ENCODE assay signal across 8 cellular contexts in genomic region chr20:41003143-41003932, GRCh38. TPM values are rescaled to one million over a fixed set of nuclear protein-coding genes. Genes with fewer than 3 reads are reported as not detected.
DNase-seq lines count a peak whose midpoint lies in the region; ATAC-seq, FAIRE-seq and TF ChIP-seq lines count a peak whose summit lies in the region.

No MANE protein-coding gene starts in this region.

- H3K4me1 ChIP-seq in KMS-11 (ENCODE audit: low read depth, poor library complexity, severe bottlenecking) (peaks cover 45% of the 10 kb centered on the region), astrocyte (ENCODE audit: insufficient read depth, low read length) (peaks cover 43% of the 10 kb centered on the region)

- ATAC-seq in HG03378 (IDR thresholded peaks at IDR 0.05; ENCODE audit: unreplicated experiment) = no peak

- H3K4me1 Mint-ChIP-seq in astrocyte (ENCODE audit: low read depth, unreplicated experiment) = peaks cover 16% of the 10 kb centered on the region

- no peaks in the 10 kb centered on the region for H3K27me3 ChIP-seq in KMS-11 (ENCODE audit: insufficient read depth, low read depth)
- no peaks in the 10 kb centered on the region for H3K27me3 ChIP-seq in astrocyte (ENCODE audit: insufficient read depth, low read length)

- peak; percentile 69 for DNase-seq in DMS 273 (lab: John Stamatoyannopoulos, UW; ENCODE audit: unreplicated experiment)
- peak; percentile 51 for DNase-seq in T-helper 9 cell
- DNase-seq in astrocyte (ENCODE audit: low read depth) = peak; percentile 98
- DNase-seq in kidney glomerular epithelial cell (lab: John Stamatoyannopoulos, UW) = peak; percentile 96
- peak; percentile 52 for DNase-seq in stimulated activated CD4-positive, alpha-beta T cell treated with anti-CD3 and anti-CD28 coated beads, Interleukin-4, amount 100 ng/mL, for 1 hour
- no peak for DNase-seq in inferior parietal cortex (ENCODE audit: extremely low spot score)

- H3K27ac Mint-ChIP-seq in astrocyte (ENCODE audit: unreplicated experiment) = peak overlapping the region; percentile 78

- peak overlapping the region; percentile 85 for H3K27ac ChIP-seq in KMS-11
- H3K27ac ChIP-seq in astrocyte (ENCODE audit: low read depth, low read length) = peak overlapping the region; percentile 96

- peak overlapping the region; percentile 64 for H3K4me3 Mint-ChIP-seq in astrocyte (ENCODE audit: unreplicated experiment)

- H3K4me2 ChIP-seq in KMS-11 = peak overlapping the region; percentile 78
- peak overlapping the region; percentile 77 for H3K4me2 ChIP-seq in astrocyte (ENCODE audit: low read length)

- no peaks in the 10 kb centered on the region for H3K36me3 Mint-ChIP-seq in astrocyte (ENCODE audit: low read depth, unreplicated experiment)

- H3K79me2 ChIP-seq in KMS-11 (ENCODE audit: insufficient read depth, low read depth) (no peaks in the 10 kb centered on the region), astrocyte (ENCODE audit: insufficient read depth, low read length) (no peaks in the 10 kb centered on the region)

- H4K20me1 ChIP-seq in KMS-11 (ENCODE audit: insufficient read depth) = no peaks in the 10 kb centered on the region
- no peaks in the 10 kb centered on the region for H4K20me1 ChIP-seq in astrocyte (ENCODE audit: insufficient read depth, low read length)

- TF ChIP-seq CTCF in KMS-11 (conservative IDR thresholded peaks at IDR 0.05; ENCODE audit: low read depth, low read length) (no peak), astrocyte (IDR thresholded peaks at IDR 0.05; ENCODE audit: insufficient read depth, low read depth, low read length) (no peak)

- peak overlapping the region; percentile 93 for H2AFZ ChIP-seq in KMS-11 (ENCODE audit: low read depth)
- peak overlapping the region; percentile 62 for H2AFZ ChIP-seq in astrocyte (ENCODE audit: low read depth, low read length)

- no peak for FAIRE-seq in astrocyte (lab: Jason Lieb, UNC)

- H3K36me3 ChIP-seq in KMS-11 (ENCODE audit: insufficient read depth) (no peaks in the 10 kb centered on the region), astrocyte (ENCODE audit: insufficient read depth, low read length) (no peaks in the 10 kb centered on the region)

- no peaks in the 10 kb centered on the region for H3K27me3 Mint-ChIP-seq in astrocyte (ENCODE audit: low read depth, unreplicated experiment)

- peaks cover 4% of the 10 kb centered on the region for H3K9me3 ChIP-seq in astrocyte (ENCODE audit: insufficient read depth, low read depth, low read length)

- H3K4me3 ChIP-seq in KMS-11 (IDR thresholded peaks at IDR 0.05; ENCODE audit: insufficient read depth, low read depth, low read length) (no peak overlapping the region), astrocyte (ENCODE audit: insufficient read depth, low read depth, low read length) (peak overlapping the region; percentile 36)

- no peaks in the 10 kb centered on the region for H3K9me3 Mint-ChIP-seq in astrocyte (ENCODE audit: unreplicated experiment)

- peak overlapping the region; percentile 54 for H3K9ac ChIP-seq in KMS-11
- H3K9ac ChIP-seq in astrocyte (ENCODE audit: low read length) = peak overlapping the region; percentile 71

RNA-seq across cellular contexts. Expression of gene TOP1, which starts 25.3 kb away (rescaled TPM):
- 55.9 and 63.5 TPM in 2 replicates for total RNA-seq in astrocyte
